21 cellular contexts compared by ENCODE assay signal in the genomic region with DNA sequence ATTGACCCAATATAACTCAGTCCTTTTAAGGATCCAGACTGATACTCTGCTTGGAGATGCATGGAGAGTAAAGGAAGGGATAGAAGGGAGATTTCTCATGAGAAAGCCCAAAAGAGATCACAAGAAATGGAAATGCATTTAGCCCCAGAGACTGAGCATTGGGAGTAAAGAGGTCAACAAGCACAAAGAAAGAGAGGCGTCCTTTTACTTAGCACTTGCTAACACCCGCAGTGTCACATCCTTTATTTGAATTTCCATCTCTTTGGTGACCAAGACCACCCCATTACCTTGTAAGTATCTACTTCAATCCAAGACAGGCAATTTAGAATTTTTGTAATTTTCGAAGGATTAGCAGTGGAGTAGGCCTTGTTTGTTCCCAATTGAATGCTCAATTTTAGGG.
"Had no signal": no experiment of that assay in that cellular context is flagged by ENCODE, and none has a peak within 500 bp of the region (broad histone marks: within the 10 kb centered on the region; RNA-seq: fewer than 3 reads in every experiment).

No MANE protein-coding gene starts in this region.

- H3K27me3 ChIP-seq: dorsolateral prefrontal cortex, heart right ventricle, pancreas, stomach, transverse colon had no signal

- H3K4me1 ChIP-seq: heart right ventricle, pancreas, stomach, transverse colon had no signal

- H3K27ac ChIP-seq: coronary artery, dorsolateral prefrontal cortex, heart right ventricle, pancreas, stomach, thoracic aorta, transverse colon had no signal

- H3K36me3 ChIP-seq: heart right ventricle, pancreas, stomach, thoracic aorta, transverse colon had no signal

- ATAC-seq: esophagus mucosa, heart right ventricle, left lobe of liver, natural killer cell, pancreas, right cardiac atrium had no signal

- H3K4me3 ChIP-seq: coronary artery, dorsolateral prefrontal cortex, heart right ventricle, pancreas, stomach, thoracic aorta, transverse colon had no signal

- H3K9me3 ChIP-seq: heart right ventricle, pancreas, stomach, thoracic aorta, transverse colon had no signal

- FAIRE-seq: endometrium, frontal cortex, pancreas, small intestine had no signal

- DNase-seq: dorsolateral prefrontal cortex; effector memory CD4-positive, alpha-beta T cell; heart right ventricle; hypothalamus; islet precursor cell; natural killer cell; nucleus accumbens; pancreas; right cardiac atrium; small intestine; stimulated activated CD4-positive, alpha-beta T cell treated with anti-CD3 and anti-CD28 coated beads, Interleukin-12 subunit alpha, Interleukin-12 subunit beta, amount 100 ng/mL, for 4 hours; stimulated activated naive CD4-positive, alpha-beta T cell; stomach; substantia nigra; transverse colon had no signal
